Comparison of ENCODE assay signal across 8 cellular contexts in the genomic region with DNA sequence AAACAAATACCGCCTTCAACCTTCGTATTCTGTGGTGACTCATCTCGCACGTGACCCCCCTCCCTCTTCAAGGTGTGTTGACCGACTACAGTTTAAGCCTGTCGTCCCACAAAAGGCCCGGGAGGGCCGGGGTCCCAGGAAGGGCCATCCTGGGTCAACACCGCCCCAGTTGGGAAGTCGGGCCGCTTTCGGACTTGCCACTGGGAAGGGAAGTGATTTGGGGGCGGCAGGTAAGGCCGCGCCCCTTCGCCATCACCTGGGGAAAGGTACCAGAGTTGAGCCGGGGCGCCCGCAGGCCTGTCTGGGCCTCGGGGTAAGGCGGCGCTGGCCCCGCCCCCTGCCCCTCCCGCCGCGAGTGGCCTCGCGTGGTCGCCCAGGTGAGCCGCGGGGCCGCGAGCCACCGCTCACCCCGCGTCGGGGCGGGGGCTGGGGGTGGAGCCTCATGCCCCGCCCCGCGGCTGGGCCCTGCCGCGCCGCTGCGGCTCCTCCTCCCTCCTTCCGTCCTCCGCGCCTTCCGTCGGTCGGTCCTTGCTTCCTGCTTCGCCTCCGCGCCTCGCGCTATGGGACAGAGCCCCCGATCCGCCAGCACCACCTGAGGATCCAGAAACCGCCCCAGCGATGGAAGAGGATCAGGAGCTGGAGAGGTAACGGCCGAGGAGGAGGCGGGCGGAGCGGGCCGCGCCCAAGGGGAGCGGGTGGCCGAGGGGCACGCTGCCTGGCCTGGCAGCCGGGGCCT. TPM values are rescaled to one million over a fixed set of nuclear protein-coding genes. Genes with fewer than 3 reads are reported as not detected.
DNase-seq lines count a peak whose midpoint lies in the region; ATAC-seq and TF ChIP-seq lines count a peak whose summit lies in the region.

A gene with protein sequence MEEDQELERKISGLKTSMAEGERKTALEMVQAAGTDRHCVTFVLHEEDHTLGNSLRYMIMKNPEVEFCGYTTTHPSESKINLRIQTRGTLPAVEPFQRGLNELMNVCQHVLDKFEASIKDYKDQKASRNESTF (plus strand): TSS at position 527 of the 736 bp plus-strand sequence. CDS start 92 bp downstream, at position 619.

- peak within 1 kb of the TSS; percentile 82 to 98 (median 97) for H3K27ac Mint-ChIP-seq in nephron
- H3K27ac Mint-ChIP-seq in stimulated activated naive CD8-positive, alpha-beta T cell treated with anti-CD3 and anti-CD28 coated beads, Interleukin-15, Interleukin-2, amounts not matched to agents 100 ng/mL and 50 ng/mL, for 24 hours = peak within 1 kb of the TSS; percentile 95

- H3K4me1 Mint-ChIP-seq in nephron = peaks cover 44% of the 10 kb centered on the region
- H3K4me1 Mint-ChIP-seq in stimulated activated naive CD8-positive, alpha-beta T cell treated with anti-CD3 and anti-CD28 coated beads, Interleukin-15, Interleukin-2, amounts not matched to agents 100 ng/mL and 50 ng/mL, for 24 hours (ENCODE audit: low read depth) = peaks cover 66% of the 10 kb centered on the region

- TF ChIP-seq CTCF in DND-41 (IDR thresholded peaks at IDR 0.05; ENCODE audit: borderline replicate concordance, extremely low read depth, low read length, poor library complexity, severe bottlenecking) = no peak
- no peak for TF ChIP-seq CTCF in KMS-11 (conservative IDR thresholded peaks at IDR 0.05; ENCODE audit: low read depth, low read length)
- TF ChIP-seq CTCF in fibroblast of the aortic adventitia (IDR thresholded peaks at IDR 0.05; ENCODE audit: insufficient read depth, low read length) = no peak
- TF ChIP-seq CTCF in nephron (IDR thresholded peaks at IDR 0.05; ENCODE audit: unreplicated experiment in 3 of 3) = no peak

- H3K36me3 ChIP-seq in DND-41 (ENCODE audit: insufficient read depth, low read length) = peaks cover 35% of the 10 kb centered on the region
- H3K36me3 ChIP-seq in KMS-11 (ENCODE audit: insufficient read depth) = no peaks in the 10 kb centered on the region

- H4K20me1 ChIP-seq in DND-41 (ENCODE audit: insufficient read depth, low read length) (peaks cover 52% of the 10 kb centered on the region), KMS-11 (ENCODE audit: insufficient read depth) (no peaks in the 10 kb centered on the region)

- H3K4me3 Mint-ChIP-seq in nephron = peak within 1 kb of the TSS; percentile 91 to 97 (median 94)
- H3K4me3 Mint-ChIP-seq in stimulated activated naive CD8-positive, alpha-beta T cell treated with anti-CD3 and anti-CD28 coated beads, Interleukin-15, Interleukin-2, amounts not matched to agents 100 ng/mL and 50 ng/mL, for 24 hours = peak within 1 kb of the TSS; percentile 98

- H2AFZ ChIP-seq in DND-41 (ENCODE audit: low read depth, low read length) = peak within 1 kb of the TSS; percentile 94
- peak within 1 kb of the TSS; percentile 61 for H2AFZ ChIP-seq in KMS-11 (ENCODE audit: low read depth)

- no peaks in the 10 kb centered on the region for H3K9me3 Mint-ChIP-seq in nephron
- H3K9me3 Mint-ChIP-seq in stimulated activated naive CD8-positive, alpha-beta T cell treated with anti-CD3 and anti-CD28 coated beads, Interleukin-15, Interleukin-2, amounts not matched to agents 100 ng/mL and 50 ng/mL, for 24 hours = no peaks in the 10 kb centered on the region

- no peaks in the 10 kb centered on the region for H3K27me3 ChIP-seq in DND-41 (ENCODE audit: insufficient read depth, low read length, poor library complexity)
- H3K27me3 ChIP-seq in KMS-11 (ENCODE audit: insufficient read depth, low read depth) = no peaks in the 10 kb centered on the region

- no peaks in the 10 kb centered on the region for H3K9me3 ChIP-seq in DND-41 (ENCODE audit: insufficient read depth, low read length, severe bottlenecking)

- H3K4me2 ChIP-seq in DND-41 (ENCODE audit: insufficient read depth, low read length) = peak within 1 kb of the TSS; percentile 95
- H3K4me2 ChIP-seq in KMS-11 = peak within 1 kb of the TSS; percentile 81

- H3K9ac ChIP-seq in DND-41 (ENCODE audit: low read depth, low read length) (peak within 1 kb of the TSS; percentile 85), KMS-11 (peak within 1 kb of the TSS; percentile 62)

- peaks cover 95% of the 10 kb centered on the region for H3K79me2 ChIP-seq in DND-41 (ENCODE audit: insufficient read depth, low read length)
- H3K79me2 ChIP-seq in KMS-11 (ENCODE audit: insufficient read depth, low read depth) = peaks cover 76% of the 10 kb centered on the region

- ATAC-seq in DND-41 (ENCODE audit: insufficient read depth, low read depth) (peak; percentile 62), GM21723 (IDR thresholded peaks at IDR 0.05; ENCODE audit: unreplicated experiment) (peak; percentile 55)

- DNase-seq in DND-41 = peak; percentile 83
- DNase-seq in SHP77 treated with DMSO at 0.1 percent for 48 hours (lab: John Stamatoyannopoulos, UW) = peak; percentile 42
- peak; percentile 83 for DNase-seq in activated effector memory CD4-positive, alpha-beta T cell treated with Interleukin-2 at 50 U/mL for 16 hours
- DNase-seq in fibroblast of the aortic adventitia (ENCODE audit: low read depth) = peak; percentile 53

- H3K4me3 ChIP-seq in DND-41 (ENCODE audit: low read depth in 1 of 2, low read length in 2 of 2) (peak within 1 kb of the TSS; percentile 86 to 95), KMS-11 (IDR thresholded peaks at IDR 0.05; ENCODE audit: insufficient read depth, low read depth, low read length) (no peak within 1 kb of the TSS), fibroblast of the aortic adventitia (ENCODE audit: low read depth, low read length) (peak within 1 kb of the TSS; percentile 84)

- peak within 1 kb of the TSS; percentile 85 for H3K27ac ChIP-seq in DND-41 (ENCODE audit: low read length)
- H3K27ac ChIP-seq in KMS-11 = peak within 1 kb of the TSS; percentile 64

- no peaks in the 10 kb centered on the region for H3K27me3 Mint-ChIP-seq in nephron (ENCODE audit: low read depth)
- H3K27me3 Mint-ChIP-seq in stimulated activated naive CD8-positive, alpha-beta T cell treated with anti-CD3 and anti-CD28 coated beads, Interleukin-15, Interleukin-2, amounts not matched to agents 100 ng/mL and 50 ng/mL, for 24 hours = no peaks in the 10 kb centered on the region

- H3K36me3 Mint-ChIP-seq in nephron (ENCODE audit: low read depth) = peaks cover 36% of the 10 kb centered on the region
- peaks cover 43% of the 10 kb centered on the region for H3K36me3 Mint-ChIP-seq in stimulated activated naive CD8-positive, alpha-beta T cell treated with anti-CD3 and anti-CD28 coated beads, Interleukin-15, Interleukin-2, amounts not matched to agents 100 ng/mL and 50 ng/mL, for 24 hours (ENCODE audit: low read depth)

- H3K4me1 ChIP-seq in DND-41 (ENCODE audit: insufficient read depth, low read length) (peaks cover 76% of the 10 kb centered on the region), KMS-11 (ENCODE audit: low read depth, poor library complexity, severe bottlenecking) (peaks cover 19% of the 10 kb centered on the region)

RNA-seq across cellular contexts. Expression of the gene that starts here (rescaled TPM):
- 52.0 and 88.1 TPM in 2 replicates for total RNA-seq in fibroblast of the aortic adventitia (ENCODE audit: low replicate concordance)
